8 cellular contexts compared by ENCODE assay signal in the genomic region with DNA sequence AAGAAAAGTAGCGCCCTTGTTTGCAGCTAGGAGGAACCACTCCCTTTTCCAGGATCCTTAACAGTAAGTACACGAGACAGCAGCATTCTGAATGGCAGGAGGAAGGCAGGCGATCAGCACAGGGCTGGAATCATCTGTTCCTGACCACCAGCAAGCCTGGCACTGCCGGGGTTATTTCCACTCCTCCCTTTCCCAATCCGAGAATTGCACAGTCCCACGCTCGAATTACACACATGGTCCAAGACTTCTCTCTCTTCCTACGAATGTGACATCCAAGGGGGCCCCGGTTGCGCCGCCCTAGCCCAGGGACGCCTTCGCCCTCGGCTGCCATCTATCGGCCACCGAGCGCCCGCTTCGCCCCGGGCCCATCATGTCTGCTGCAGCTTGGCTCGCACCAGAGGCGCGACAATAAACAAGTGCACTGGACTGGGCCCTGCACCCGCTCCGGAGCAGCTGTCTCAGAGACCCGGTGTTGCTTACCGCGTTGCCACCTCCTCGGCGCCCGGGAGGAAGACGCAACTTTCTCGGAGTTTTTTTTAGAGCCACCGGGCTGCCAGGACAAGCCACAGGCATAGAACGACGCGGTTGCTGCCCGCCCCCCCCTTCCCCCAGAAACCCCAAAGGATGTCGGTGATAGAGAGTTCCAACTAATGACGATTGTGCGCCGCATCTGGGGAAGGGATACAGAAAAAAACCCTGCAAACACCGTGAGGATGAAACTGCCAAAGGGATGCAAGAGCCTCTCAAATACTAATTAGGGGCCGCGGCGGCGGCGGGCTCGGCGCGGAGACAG. TPM values are rescaled to one million over a fixed set of nuclear protein-coding genes. Genes with fewer than 3 reads are reported as not detected.
DNase-seq lines count a peak whose midpoint lies in the region; FAIRE-seq and TF ChIP-seq lines count a peak whose summit lies in the region.

A gene with protein sequence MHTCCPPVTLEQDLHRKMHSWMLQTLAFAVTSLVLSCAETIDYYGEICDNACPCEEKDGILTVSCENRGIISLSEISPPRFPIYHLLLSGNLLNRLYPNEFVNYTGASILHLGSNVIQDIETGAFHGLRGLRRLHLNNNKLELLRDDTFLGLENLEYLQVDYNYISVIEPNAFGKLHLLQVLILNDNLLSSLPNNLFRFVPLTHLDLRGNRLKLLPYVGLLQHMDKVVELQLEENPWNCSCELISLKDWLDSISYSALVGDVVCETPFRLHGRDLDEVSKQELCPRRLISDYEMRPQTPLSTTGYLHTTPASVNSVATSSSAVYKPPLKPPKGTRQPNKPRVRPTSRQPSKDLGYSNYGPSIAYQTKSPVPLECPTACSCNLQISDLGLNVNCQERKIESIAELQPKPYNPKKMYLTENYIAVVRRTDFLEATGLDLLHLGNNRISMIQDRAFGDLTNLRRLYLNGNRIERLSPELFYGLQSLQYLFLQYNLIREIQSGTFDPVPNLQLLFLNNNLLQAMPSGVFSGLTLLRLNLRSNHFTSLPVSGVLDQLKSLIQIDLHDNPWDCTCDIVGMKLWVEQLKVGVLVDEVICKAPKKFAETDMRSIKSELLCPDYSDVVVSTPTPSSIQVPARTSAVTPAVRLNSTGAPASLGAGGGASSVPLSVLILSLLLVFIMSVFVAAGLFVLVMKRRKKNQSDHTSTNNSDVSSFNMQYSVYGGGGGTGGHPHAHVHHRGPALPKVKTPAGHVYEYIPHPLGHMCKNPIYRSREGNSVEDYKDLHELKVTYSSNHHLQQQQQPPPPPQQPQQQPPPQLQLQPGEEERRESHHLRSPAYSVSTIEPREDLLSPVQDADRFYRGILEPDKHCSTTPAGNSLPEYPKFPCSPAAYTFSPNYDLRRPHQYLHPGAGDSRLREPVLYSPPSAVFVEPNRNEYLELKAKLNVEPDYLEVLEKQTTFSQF (plus strand): TSS at position 341 of the 793 bp plus-strand sequence. CDS start 4,018 bp downstream, outside the sequence.

- no peaks in the 10 kb centered on the region for H3K9me3 ChIP-seq in SK-N-SH
- H3K9me3 ChIP-seq in ascending aorta = no peaks in the 10 kb centered on the region
- no peaks in the 10 kb centered on the region for H3K9me3 ChIP-seq in hepatocyte (ENCODE audit: low read depth)

- peaks cover 34% of the 10 kb centered on the region; the same call in 1 of the 2 replicates for H3K27me3 ChIP-seq in SK-N-SH (ENCODE audit: insufficient read depth)
- peaks cover 9% of the 10 kb centered on the region for H3K27me3 ChIP-seq in ascending aorta
- peaks cover 42% of the 10 kb centered on the region for H3K27me3 ChIP-seq in hepatocyte

- H3K9me2 ChIP-seq in SK-N-SH (no peaks in the 10 kb centered on the region), hepatocyte (replicated peaks; ENCODE audit: insufficient read depth) (no peaks in the 10 kb centered on the region)

- peak within 1 kb of the TSS; percentile 94 for H3K4me2 ChIP-seq in SK-N-SH
- H3K4me2 ChIP-seq in hepatocyte = peak within 1 kb of the TSS; percentile 98

- no peak for TF ChIP-seq EP300 in SK-N-SH (IDR thresholded peaks at IDR 0.05; ENCODE audit: borderline replicate concordance in 1 of 2, low read depth in 1 of 2, low read length in 1 of 2)

- no peak for TF ChIP-seq POLR2A in H54 (IDR thresholded peaks at IDR 0.05; ENCODE audit: low read depth, low read length)

- H3K4me3 ChIP-seq in SK-N-SH (ENCODE audit: low read depth in 2 of 2, low read length in 1 of 2) (peak within 1 kb of the TSS; percentile 50 to 74), ascending aorta (peak within 1 kb of the TSS; percentile 65 to 71), hepatocyte (peak within 1 kb of the TSS; percentile 62)

- no peaks in the 10 kb centered on the region for H3F3A ChIP-seq in SK-N-SH (replicated peaks; ENCODE audit: insufficient read depth)

- H3K4me1 ChIP-seq in SK-N-SH (ENCODE audit: control insufficient read depth in 1 of 2, insufficient read depth in 2 of 2, low read depth in 1 of 2, low read length in 1 of 2) (peaks cover 0 to 13% of the 10 kb centered on the region in 2 experiments; a peak in 1 of 4 replicates), ascending aorta (peaks cover 0 to 16% of the 10 kb centered on the region in 2 donors), hepatocyte (ENCODE audit: insufficient read depth) (no peaks in the 10 kb centered on the region)

- peak; percentile 99 for FAIRE-seq in H54 (lab: Jason Lieb, UNC)

- peak; percentile 33 for TF ChIP-seq RAD21 in SK-N-SH (IDR thresholded peaks at IDR 0.05; ENCODE audit: low read length)

- H3K79me2 ChIP-seq in SK-N-SH (ENCODE audit: insufficient read depth) (no peaks in the 10 kb centered on the region), hepatocyte (no peaks in the 10 kb centered on the region)

- H2AFZ ChIP-seq in SK-N-SH (ENCODE audit: low read depth) (peak within 1 kb of the TSS; percentile 36; the same call in 1 of the 2 replicates), hepatocyte (peak within 1 kb of the TSS; percentile 92)

- H3K9ac ChIP-seq in SK-N-SH = no peak within 1 kb of the TSS

- peak; percentile 81 for DNase-seq in GM03348 (ENCODE audit: low spot score)
- DNase-seq in H54 (ENCODE audit: insufficient read length, low spot score) = peak; percentile 73
- DNase-seq in M059J (ENCODE audit: low read depth) = peak; percentile 51
- DNase-seq in SK-N-SH = peak; percentile 86
- peak; percentile 19 to 75 for DNase-seq in ascending aorta (ENCODE audit: low spot score in 2 of 2)
- peak; percentile 86 for DNase-seq in hepatocyte (ENCODE audit: low spot score)
- peak; percentile 65 for DNase-seq in renal cortical epithelial cell (ENCODE audit: low read depth)
- DNase-seq in NCI-H2029 treated with DMSO at 0.1 percent for 48 hours (lab: John Stamatoyannopoulos, UW) = no peak

- POLR2A ChIA-PET in SK-N-SH (lab: Yijun Ruan, JAX) = interaction anchor here (0.5 kb wide), 1 partner anchor 48 kb away, joined by 3 read pairs; no protein-coding TSS in a partner anchor

- CTCF ChIA-PET in SK-N-SH (lab: Yijun Ruan, JAX) = interaction anchor here (0.5 to 1.6 kb wide), 16 partner anchors 10 to 1371 kb away, joined by 3 to 7 read pairs (median 3); no protein-coding TSS in a partner anchor

- H3K36me3 ChIP-seq in SK-N-SH (replicated peaks in 1 of 2; ENCODE audit: control insufficient read depth in 1 of 2, insufficient read depth in 2 of 2, low read length in 1 of 2) = no peaks in the 10 kb centered on the region
- H3K36me3 ChIP-seq in ascending aorta = no peaks in the 10 kb centered on the region
- no peaks in the 10 kb centered on the region for H3K36me3 ChIP-seq in hepatocyte (replicated peaks; ENCODE audit: insufficient read depth, low read depth)

- 0% methylated on average over 29 of the region's 51 CpGs for WGBS in SK-N-SH (ENCODE audit: low lambda C conversion rate)
- 3% methylated on average over 51 of the region's 51 CpGs for WGBS in hepatocyte (ENCODE audit: low lambda C conversion rate, missing lambda C conversion rate)

- intact Hi-C loops in ascending aorta (cut with DNase I) = no loop called here

- H4K20me1 ChIP-seq in SK-N-SH (ENCODE audit: insufficient read depth) = no peaks in the 10 kb centered on the region
- H4K20me1 ChIP-seq in hepatocyte (ENCODE audit: insufficient read depth, poor library complexity, severe bottlenecking) = no peaks in the 10 kb centered on the region

- TF ChIP-seq CTCF in SK-N-SH (IDR thresholded peaks at IDR 0.05) = peak; percentile 89
- TF ChIP-seq CTCF in ascending aorta (IDR thresholded peaks at IDR 0.05) = peak; percentile 12 to 77 (median 74)
- peak; percentile 88 for TF ChIP-seq CTCF in hepatocyte (IDR thresholded peaks at IDR 0.05; ENCODE audit: poor library complexity)

- H3K27ac ChIP-seq in SK-N-SH (ENCODE audit: low read depth in 2 of 2, low read length in 1 of 2) (no peak within 1 kb of the TSS), ascending aorta (no peak within 1 kb of the TSS), hepatocyte (no peak within 1 kb of the TSS)

TF ChIP-seq in SK-N-SH, 30 proteins besides CTCF, POLR2A, EP300 and RAD21:
- TF ChIP-seq YY1 (IDR thresholded peaks at IDR 0.05; ENCODE audit: low read depth) (0 out of 2 replicates have a peak, but pooled peaks have one; percentile 66), RCOR1 (IDR thresholded peaks at IDR 0.05; ENCODE audit: low read length) (no peak), FOXJ3 (CRISPR knock-in tag; IDR thresholded peaks at IDR 0.05) (peak; percentile 56; the same call in 1 of the 2 replicates), SMC3 (IDR thresholded peaks at IDR 0.05; ENCODE audit: low read depth, low read length) (peak; percentile 34), TCF12 (IDR thresholded peaks at IDR 0.05) (no peak)

RNA-seq across cellular contexts. Expression of the gene that starts here (rescaled TPM):
- under 0.01 and 0.02 TPM in 2 replicates for total RNA-seq in M059J (2014; rRNA removed; shearing (Covaris generic))
- not detected in 2 replicates for polyA plus RNA-seq in SK-N-SH (2012; rRNA removed)
- polyA plus RNA-seq in SK-N-SH (2012; cell fraction: cytosol; rRNA removed) = under 0.01 TPM in 2 replicates
- under 0.01 TPM in 2 replicates for polyA plus RNA-seq in SK-N-SH (2012; cell fraction: nucleus; rRNA removed)
- not detected for total RNA-seq in ascending aorta
- 0.08 and 0.27 TPM in 2 replicates for total RNA-seq in hepatocyte
- polyA plus RNA-seq in hepatocyte = 0.12 and 0.22 TPM in 2 replicates
- under 0.01 and 0.20 TPM in 2 replicates for total RNA-seq in renal cortical epithelial cell

Comparison
In these comparisons a context has a peak if more than half of its experiments do, and no peak if none do; other contexts are left out.
1. Peak in DNase-seq in M059J; RNA of the gene not detected or under 1 TPM.
2. Peak in DNase-seq, H3K4me3 ChIP-seq and H3K4me2 ChIP-seq in SK-N-SH; RNA of the gene not detected or under 1 TPM.
3. Peak in DNase-seq and H3K4me3 ChIP-seq in ascending aorta; RNA of the gene not detected or under 1 TPM.
4. Peak in DNase-seq, H3K4me3 ChIP-seq and H3K4me2 ChIP-seq in hepatocyte; RNA of the gene not detected or under 1 TPM.
5. Peak in DNase-seq in renal cortical epithelial cell; RNA of the gene not detected or under 1 TPM.